In the genomic region with DNA sequence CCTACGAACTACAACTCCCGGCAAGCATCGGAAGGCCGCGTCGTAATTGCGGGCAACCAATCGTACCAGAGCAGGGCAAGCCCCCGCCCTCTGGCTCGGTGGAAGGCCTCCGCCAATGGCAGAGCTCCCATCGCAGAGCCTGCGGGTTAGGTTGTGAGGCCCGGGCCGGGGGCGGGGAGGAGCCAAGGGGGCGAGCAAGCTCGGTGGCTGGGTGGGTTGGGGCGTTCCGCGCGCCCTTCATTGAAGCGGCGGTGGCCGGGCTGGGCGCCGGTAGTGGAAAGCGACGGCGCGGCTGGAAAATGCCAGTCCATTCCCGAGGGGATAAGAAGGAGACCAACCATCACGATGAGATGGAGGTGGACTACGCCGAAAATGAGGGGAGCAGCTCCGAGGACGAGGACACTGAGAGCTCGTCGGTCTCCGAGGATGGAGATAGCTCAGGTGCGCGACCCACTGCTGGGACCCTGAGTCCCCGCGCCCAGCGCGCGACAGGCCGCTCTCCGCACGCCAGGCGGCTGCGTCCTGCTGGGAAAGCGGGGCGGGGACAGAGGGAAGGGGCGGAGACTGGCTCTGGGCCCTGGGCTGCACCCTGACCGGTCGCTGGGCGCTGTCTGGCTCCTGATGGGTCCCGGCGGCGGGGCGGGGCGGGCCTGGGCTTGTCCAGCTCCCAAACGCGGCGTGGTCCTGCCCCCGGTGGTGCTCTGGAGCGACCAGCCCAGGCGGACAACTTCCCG, we compare ENCODE assay signal across 8 cellular contexts. TPM values are rescaled to one million over a fixed set of nuclear protein-coding genes. Genes with fewer than 3 reads are reported as not detected.
DNase-seq lines count a peak whose midpoint lies in the region; ATAC-seq and TF ChIP-seq lines count a peak whose summit lies in the region.

A gene with protein sequence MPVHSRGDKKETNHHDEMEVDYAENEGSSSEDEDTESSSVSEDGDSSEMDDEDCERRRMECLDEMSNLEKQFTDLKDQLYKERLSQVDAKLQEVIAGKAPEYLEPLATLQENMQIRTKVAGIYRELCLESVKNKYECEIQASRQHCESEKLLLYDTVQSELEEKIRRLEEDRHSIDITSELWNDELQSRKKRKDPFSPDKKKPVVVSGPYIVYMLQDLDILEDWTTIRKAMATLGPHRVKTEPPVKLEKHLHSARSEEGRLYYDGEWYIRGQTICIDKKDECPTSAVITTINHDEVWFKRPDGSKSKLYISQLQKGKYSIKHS (plus strand): TSS at position 121 of the 734 bp plus-strand sequence. CDS start 179 bp downstream, at position 300.

- H3K9me3 ChIP-seq in esophagus (ENCODE audit: control insufficient read depth in 2 of 2, insufficient read depth in 1 of 2, low read depth in 1 of 2, low read length in 1 of 2) (no peaks in the 10 kb centered on the region), mucosa of stomach (ENCODE audit: control insufficient read depth, low read length) (no peaks in the 10 kb centered on the region)

- peak within 1 kb of the TSS; percentile 94 for H3K9ac ChIP-seq in mucosa of stomach (ENCODE audit: low read length)

- peak; percentile 97 for ATAC-seq in GM21737 (IDR thresholded peaks at IDR 0.05; ENCODE audit: unreplicated experiment)

- H3K36me3 ChIP-seq in esophagus (ENCODE audit: control insufficient read depth in 2 of 2, insufficient read depth in 2 of 2, low read length in 1 of 2) = no peaks in the 10 kb centered on the region
- no peaks in the 10 kb centered on the region for H3K36me3 ChIP-seq in mucosa of stomach (ENCODE audit: control insufficient read depth, insufficient read depth, low read length)

- H3K27me3 ChIP-seq in esophagus (ENCODE audit: control insufficient read depth in 1 of 2, insufficient read depth in 2 of 2, low read length in 2 of 2) (no peaks in the 10 kb centered on the region), mucosa of stomach (ENCODE audit: control insufficient read depth, insufficient read depth, low read length) (no peaks in the 10 kb centered on the region)

- H3K27ac ChIP-seq in esophagus (ENCODE audit: low read depth in 2 of 2, low read length in 1 of 2) = peak within 1 kb of the TSS; percentile 93 to 94

- peak within 1 kb of the TSS; percentile 69 to 70 for H3K4me3 ChIP-seq in esophagus (ENCODE audit: low read depth in 1 of 2, low read length in 2 of 2)
- peak within 1 kb of the TSS; percentile 75 for H3K4me3 ChIP-seq in mucosa of stomach (ENCODE audit: low read length)

- DNase-seq in DMS79 (lab: John Stamatoyannopoulos, UW) (peak; percentile 100), KG1 (lab: John Stamatoyannopoulos, UW) (peak; percentile 90)
- DNase-seq in activated T-cell treated with anti-CD3 and anti-CD28 coated beads, Interleukin-2, amount 50 U/mL, for 48 hours = peak; percentile 97
- peak; percentile 97 for DNase-seq in stimulated activated CD8-positive, alpha-beta memory T cell treated with anti-CD3 and anti-CD28 coated beads, Interleukin-4, amount 100 ng/mL, for 48 hours

- H3K4me1 ChIP-seq in esophagus (ENCODE audit: control insufficient read depth in 2 of 2, insufficient read depth in 2 of 2, low read length in 1 of 2) (peaks cover 0 to 2% of the 10 kb centered on the region in 2 donors), mucosa of stomach (ENCODE audit: control insufficient read depth, insufficient read depth, low read length) (peaks cover 4% of the 10 kb centered on the region)

- WGBS in esophagus, 2 donors = 0% methylated on average over 60 to 70 of the region's 70 CpGs

TF ChIP-seq in PFSK-1, 5 proteins besides CTCF, POLR2A, EP300 and RAD21:
- TF ChIP-seq FOXP2 (optimal IDR thresholded peaks at IDR 0.05; ENCODE audit: borderline replicate concordance, extremely low read depth, extremely low read length, insufficient read depth) = peak; percentile 40
- peak; percentile 34; the same call in 1 of the 2 replicates for TF ChIP-seq TAF1 (IDR thresholded peaks at IDR 0.05; ENCODE audit: borderline replicate concordance, insufficient read depth, low read length)
- peak; percentile 83 for TF ChIP-seq POLR2AphosphoS5 (IDR thresholded peaks at IDR 0.05; ENCODE audit: low read depth, low read length)
- no peak for TF ChIP-seq SIN3A (IDR thresholded peaks at IDR 0.05; ENCODE audit: borderline replicate concordance, insufficient read depth, low read length)
- TF ChIP-seq, protein P1, sequence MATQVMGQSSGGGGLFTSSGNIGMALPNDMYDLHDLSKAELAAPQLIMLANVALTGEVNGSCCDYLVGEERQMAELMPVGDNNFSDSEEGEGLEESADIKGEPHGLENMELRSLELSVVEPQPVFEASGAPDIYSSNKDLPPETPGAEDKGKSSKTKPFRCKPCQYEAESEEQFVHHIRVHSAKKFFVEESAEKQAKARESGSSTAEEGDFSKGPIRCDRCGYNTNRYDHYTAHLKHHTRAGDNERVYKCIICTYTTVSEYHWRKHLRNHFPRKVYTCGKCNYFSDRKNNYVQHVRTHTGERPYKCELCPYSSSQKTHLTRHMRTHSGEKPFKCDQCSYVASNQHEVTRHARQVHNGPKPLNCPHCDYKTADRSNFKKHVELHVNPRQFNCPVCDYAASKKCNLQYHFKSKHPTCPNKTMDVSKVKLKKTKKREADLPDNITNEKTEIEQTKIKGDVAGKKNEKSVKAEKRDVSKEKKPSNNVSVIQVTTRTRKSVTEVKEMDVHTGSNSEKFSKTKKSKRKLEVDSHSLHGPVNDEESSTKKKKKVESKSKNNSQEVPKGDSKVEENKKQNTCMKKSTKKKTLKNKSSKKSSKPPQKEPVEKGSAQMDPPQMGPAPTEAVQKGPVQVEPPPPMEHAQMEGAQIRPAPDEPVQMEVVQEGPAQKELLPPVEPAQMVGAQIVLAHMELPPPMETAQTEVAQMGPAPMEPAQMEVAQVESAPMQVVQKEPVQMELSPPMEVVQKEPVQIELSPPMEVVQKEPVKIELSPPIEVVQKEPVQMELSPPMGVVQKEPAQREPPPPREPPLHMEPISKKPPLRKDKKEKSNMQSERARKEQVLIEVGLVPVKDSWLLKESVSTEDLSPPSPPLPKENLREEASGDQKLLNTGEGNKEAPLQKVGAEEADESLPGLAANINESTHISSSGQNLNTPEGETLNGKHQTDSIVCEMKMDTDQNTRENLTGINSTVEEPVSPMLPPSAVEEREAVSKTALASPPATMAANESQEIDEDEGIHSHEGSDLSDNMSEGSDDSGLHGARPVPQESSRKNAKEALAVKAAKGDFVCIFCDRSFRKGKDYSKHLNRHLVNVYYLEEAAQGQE (IDR thresholded peaks at IDR 0.05; ENCODE audit: insufficient read depth in 1 of 2, low read depth in 2 of 2, low read length in 2 of 2) = no peak

RNA-seq across cellular contexts. Expression of the gene that starts here (rescaled TPM):
- polyA plus RNA-seq in PFSK-1 (2012; ENCODE audit: insufficient read length, low read depth) = 5.9 TPM
- polyA plus RNA-seq in esophagus = 1 to 10 TPM; 2.6 to 5.7 TPM

Comparison
In these comparisons a context has a peak if more than half of its experiments do, and no peak if none do; other contexts are left out.
1. Peak in every context shown above with its lines: DNase-seq, ATAC-seq, H3K4me3 ChIP-seq and H3K27ac ChIP-seq.